In genomic region chr9:124415852-124416484, GRCh38 we compare ENCODE assay signal across 8 cellular contexts. TPM values are rescaled to one million over a fixed set of nuclear protein-coding genes. Genes with fewer than 3 reads are reported as not detected.
DNase-seq lines count a peak whose midpoint lies in the region; ATAC-seq and TF ChIP-seq lines count a peak whose summit lies in the region.

No MANE protein-coding gene starts in this region.

- no peak for TF ChIP-seq EP300 in neural cell (conservative IDR thresholded peaks at IDR 0.05; ENCODE audit: poor library complexity, severe bottlenecking)

- no TSS peak for BruUV-seq in mammary epithelial cell (replicated peaks; lab: Mats Ljungman, UMichigan)

- no peak for DNase-seq in CD4-positive, alpha-beta T cell
- DNase-seq in mammary epithelial cell = no peak
- no peak for DNase-seq in NCI-H345 treated with DMSO at 0.1 percent for 48 hours (lab: John Stamatoyannopoulos, UW; ENCODE audit: unreplicated experiment)
- no peak for DNase-seq in inferior parietal cortex (ENCODE audit: extremely low spot score)
- DNase-seq in NCI-H187 (lab: John Stamatoyannopoulos, UW) = no peak
- no peak for DNase-seq in AG20443 (ENCODE audit: low spot score)

- peaks cover 34% of the 10 kb centered on the region for H3K4me1 ChIP-seq in mammary epithelial cell (ENCODE audit: insufficient read depth, low read length)

- no peak for ATAC-seq in CD4-positive, alpha-beta T cell (ENCODE audit: poor library complexity)

- H2AFZ ChIP-seq in mammary epithelial cell (ENCODE audit: low read depth, low read length) (peak overlapping the region; percentile 88), neural cell (ENCODE audit: low read depth, low read length) (no peak overlapping the region)

- H3K27ac Mint-ChIP-seq in CD4-positive, alpha-beta T cell = peak overlapping the region; percentile 86
- peak overlapping the region; percentile 8 to 95 (median 91) for H3K27ac Mint-ChIP-seq in IgD-negative memory B cell

- H3K36me3 ChIP-seq in mammary epithelial cell (ENCODE audit: insufficient read depth, low read length) = peaks cover 6% of the 10 kb centered on the region
- H3K36me3 ChIP-seq in neural cell (ENCODE audit: insufficient read depth, low read length) = peaks cover 10% of the 10 kb centered on the region

- intact Hi-C loops in CD4-positive, alpha-beta T cell (cut with DNase I, micrococcal nuclease) = loop anchor here (2.0 to 10.0 kb wide), 6 partner anchors 299 to 1329 kb away; partner anchors contain the start of genes GAPVD1 (in 1 of the 2), NR6A1 (in 1 of the 2), PBX3 (in 1 of the 2) and STRBP (in 1 of the 2)
- intact Hi-C loops in mammary epithelial cell (cut with micrococcal nuclease) = loop anchor here (5.0 to 10.0 kb wide), 3 partner anchors 201 to 339 kb away; no protein-coding TSS in a partner anchor

- H3F3A ChIP-seq in neural cell (ENCODE audit: insufficient read depth, low read length, poor library complexity, severe bottlenecking) = no peaks in the 10 kb centered on the region

- TF ChIP-seq CTCF in CD4-positive, alpha-beta T cell (IDR thresholded peaks at IDR 0.05) = peak; percentile 34
- TF ChIP-seq CTCF in mammary epithelial cell (conservative IDR thresholded peaks at IDR 0.05 in 1 of 2, IDR thresholded peaks at IDR 0.05 in 1 of 2; ENCODE audit: extremely low read depth in 1 of 2, insufficient read depth in 1 of 2, low read depth in 1 of 2, low read length in 2 of 2) = no peak
- TF ChIP-seq CTCF in neural cell (IDR thresholded peaks at IDR 0.05; ENCODE audit: poor library complexity, severe bottlenecking) = no peak

- H3K4me3 ChIP-seq in mammary epithelial cell (replicated peaks in 1 of 3; ENCODE audit: insufficient read depth in 1 of 3, low read depth in 2 of 3, low read length in 3 of 3) (peak overlapping the region in 2 of 3 experiments; percentile 18 to 60), neural cell (ENCODE audit: low read length) (peak overlapping the region; percentile 77)

- H4K20me1 ChIP-seq in mammary epithelial cell (ENCODE audit: insufficient read depth, low read length) = no peaks in the 10 kb centered on the region
- no peaks in the 10 kb centered on the region for H4K20me1 ChIP-seq in neural cell (ENCODE audit: insufficient read depth)

- 95% methylated on average over 14 of the region's 17 CpGs for WGBS in mammary epithelial cell (ENCODE audit: low coverage, missing lambda C conversion rate)

- peaks cover 28% of the 10 kb centered on the region for H3K79me2 ChIP-seq in mammary epithelial cell (ENCODE audit: insufficient read depth, low read length)
- peaks cover 18% of the 10 kb centered on the region for H3K79me2 ChIP-seq in neural cell (replicated peaks; ENCODE audit: insufficient read depth, low read length)

- H3K4me2 ChIP-seq in mammary epithelial cell (ENCODE audit: insufficient read depth, low read depth, low read length) (no peak overlapping the region), neural cell (ENCODE audit: low read length) (no peak overlapping the region)

- H3K36me3 Mint-ChIP-seq in CD4-positive, alpha-beta T cell (ENCODE audit: low read depth) = peaks cover 46% of the 10 kb centered on the region
- peaks cover 6% of the 10 kb centered on the region for H3K36me3 Mint-ChIP-seq in IgD-negative memory B cell

- H3K27me3 ChIP-seq in CD4-positive, alpha-beta T cell (ENCODE audit: control insufficient read depth, insufficient read depth, low read length) = no peaks in the 10 kb centered on the region
- H3K27me3 ChIP-seq in mammary epithelial cell (ENCODE audit: insufficient read depth, low read length) = no peaks in the 10 kb centered on the region
- no peaks in the 10 kb centered on the region for H3K27me3 ChIP-seq in neural cell (ENCODE audit: insufficient read depth, low read depth, low read length)

- CTCF ChIA-PET in CD4-positive, alpha-beta T cell (lab: Charles Lee) = interaction anchor here (0.7 kb wide), 1 partner anchor 8 kb away, joined by 3 read pairs; no protein-coding TSS in a partner anchor
- CTCF ChIA-PET in mammary epithelial cell (lab: Charles Lee; ENCODE audit: low non-redundant PET) = interaction anchor here (0.6 kb wide), 1 partner anchor 18 kb away, joined by 5 read pairs; no protein-coding TSS in a partner anchor

- H3K9me3 ChIP-seq in CD4-positive, alpha-beta T cell (ENCODE audit: control insufficient read depth, low read length) = no peaks in the 10 kb centered on the region
- H3K9me3 ChIP-seq in mammary epithelial cell (replicated peaks; ENCODE audit: insufficient read depth, low read length) = no peaks in the 10 kb centered on the region
- no peaks in the 10 kb centered on the region for H3K9me3 ChIP-seq in neural cell (ENCODE audit: low read length)

- in situ Hi-C loops in mammary epithelial cell (cut with MboI; ENCODE audit: low sequenced_read_pairs in 2 of 2) = loop anchor here in 1 of 2 donors (25.0 kb wide), 1 partner anchor 296 kb away; no protein-coding TSS in a partner anchor

- peak overlapping the region; percentile 94 for H3K4me3 Mint-ChIP-seq in CD4-positive, alpha-beta T cell
- peak overlapping the region; percentile 90 to 99 (median 98) for H3K4me3 Mint-ChIP-seq in IgD-negative memory B cell

- H3K4me1 Mint-ChIP-seq in CD4-positive, alpha-beta T cell (ENCODE audit: low read depth) = peaks cover 24% of the 10 kb centered on the region
- H3K4me1 Mint-ChIP-seq in IgD-negative memory B cell = peaks cover 12 to 26% (median 15%) of the 10 kb centered on the region in 3 donors

- H3K9ac ChIP-seq in mammary epithelial cell (ENCODE audit: insufficient read depth, low read length) = no peak overlapping the region
- H3K9ac ChIP-seq in neural cell (ENCODE audit: low read length) = no peak overlapping the region

- no peaks in the 10 kb centered on the region for H3K27me3 Mint-ChIP-seq in CD4-positive, alpha-beta T cell
- peaks cover 2% of the 10 kb centered on the region for H3K27me3 Mint-ChIP-seq in IgD-negative memory B cell

- H3K9me3 Mint-ChIP-seq in CD4-positive, alpha-beta T cell = peaks cover 2% of the 10 kb centered on the region
- H3K9me3 Mint-ChIP-seq in IgD-negative memory B cell = peaks cover 0 to 4% (median 3%) of the 10 kb centered on the region in 3 donors

- no peak overlapping the region for H3K27ac ChIP-seq in CD4-positive, alpha-beta T cell (ENCODE audit: low read depth, low read length)
- no peak overlapping the region for H3K27ac ChIP-seq in mammary epithelial cell (ENCODE audit: insufficient read depth, low read depth, low read length)
- no peak overlapping the region for H3K27ac ChIP-seq in neural cell (ENCODE audit: low read length)

- H3K9me2 ChIP-seq in neural cell (ENCODE audit: insufficient read depth, low read length) = no peaks in the 10 kb centered on the region

- POLR2A ChIA-PET in CD4-positive, alpha-beta T cell (lab: Charles Lee) = no interaction called here

- dilution Hi-C loops in mammary epithelial cell (cut with HindIII; ENCODE audit: low sequenced_read_pairs) = no loop called here

- no peak for TF ChIP-seq RAD21 in neural cell (conservative IDR thresholded peaks at IDR 0.05)

TF ChIP-seq in neural cell, 6 proteins besides CTCF, POLR2A, EP300 and RAD21:
- no peak for TF ChIP-seq MXI1 (conservative IDR thresholded peaks at IDR 0.05; ENCODE audit: poor library complexity, severe bottlenecking)
- TF ChIP-seq SMC3 (conservative IDR thresholded peaks at IDR 0.05; ENCODE audit: poor library complexity) = no peak
- no peak for TF ChIP-seq TAF1 (IDR thresholded peaks at IDR 0.05; ENCODE audit: low read depth)
- no peak for TF ChIP-seq EZH2 (IDR thresholded peaks at IDR 0.05; ENCODE audit: borderline replicate concordance, insufficient read depth, low read length, poor library complexity, severe bottlenecking)
- no peak for TF ChIP-seq REST (IDR thresholded peaks at IDR 0.05; ENCODE audit: borderline replicate concordance)
- no peak for TF ChIP-seq POLR2AphosphoS5 (IDR thresholded peaks at IDR 0.05)

RNA-seq across cellular contexts. Expression of gene PSMB7, which starts 0.7 kb away (rescaled TPM):
- 10 to 100 TPM; 69.3 to 71.7 TPM for total RNA-seq in CD4-positive, alpha-beta T cell
- polyA plus RNA-seq in IgD-negative memory B cell = 149 TPM
- 100 to 1,000 TPM; 124 to 213 TPM for total RNA-seq in mammary epithelial cell
- polyA plus RNA-seq in mammary epithelial cell = 325 TPM
- 183 TPM for polyA minus RNA-seq in mammary epithelial cell
- 363 and 388 TPM in 2 replicates for polyA plus RNA-seq in neural cell
- polyA minus RNA-seq in neural cell = 192 and 198 TPM in 2 replicates

RNA-seq across cellular contexts. Expression of gene ADGRD2, which starts 34.3 kb away (rescaled TPM):
- not detected for total RNA-seq in CD4-positive, alpha-beta T cell
- polyA plus RNA-seq in IgD-negative memory B cell (not detected), mammary epithelial cell (0.10 TPM), neural cell (not detected in 2 replicates)
- total RNA-seq in mammary epithelial cell = under 1 TPM; 0.50 to 0.52 TPM
- polyA minus RNA-seq in mammary epithelial cell (not detected), neural cell (not detected in 2 replicates)
